ENCODE assay signal across 9 cellular contexts in genomic region chr2:47225061-47225783, GRCh38. TPM values are rescaled to one million over a fixed set of nuclear protein-coding genes. Genes with fewer than 3 reads are reported as not detected.
DNase-seq lines count a peak whose midpoint lies in the region; ATAC-seq and TF ChIP-seq lines count a peak whose summit lies in the region.
"Had no signal": no experiment of that assay in that cellular context is flagged by ENCODE, and none has a peak within 500 bp of the region (broad histone marks: within the 10 kb centered on the region; RNA-seq: fewer than 3 reads in every experiment).

No MANE protein-coding gene starts in this region.

- peaks cover 0 to 30% (median 19%) of the 10 kb centered on the region in 6 donors for H3K4me1 ChIP-seq in spleen

- DNase-seq in DMS 273 treated with DMSO at 0.1 percent for 48 hours (lab: John Stamatoyannopoulos, UW) (peak; percentile 96), NCI-H2227 treated with DMSO at 0.1 percent for 48 hours (lab: John Stamatoyannopoulos, UW) (peak; percentile 66), dermis microvascular lymphatic vessel endothelial cell (ENCODE audit: low read depth in 2 of 2) (peak; percentile 85 to 93), myocyte (ENCODE audit: low read depth) (peak; percentile 100), spleen (no peak), NOMO-1 treated with dmso at 0.1 percent for 144 hours (lab: John Stamatoyannopoulos, UW; ENCODE audit: unreplicated experiment) (no peak)
- DNase-seq in activated CD4-positive, CD25-positive, alpha-beta regulatory T cell treated with anti-CD3 and anti-CD28 coated beads, Interleukin-2, amount 50 U/mL, for 72 hours, result no peak
- DNase-seq: stimulated activated naive B cell treated with anti-CD40 and anti-IgM and Interleukin-4, amounts not matched to agents 10 μg/mL and 1 μg/mL and 100 μg/mL, for 72 hours had no signal

- WGBS in spleen, 5 donors, result 57 to 85% (median 69%) methylated on average over 8 of the region's 8 CpGs

- no peaks in the 10 kb centered on the region for H3K27me3 ChIP-seq in spleen (replicated peaks in 1 of 7)

- intact Hi-C loops in spleen (cut with DNase I; ENCODE audit: low total_unique reads), result no loop called here

- TF ChIP-seq CTCF in spleen (IDR thresholded peaks at IDR 0.05 in 8 of 11, conservative IDR thresholded peaks at IDR 0.05 in 3 of 11), result no peak

- H3K27ac ChIP-seq in spleen, result peak overlapping the region in 1 of 8 donors; percentile 1

- H3K4me3 ChIP-seq in spleen, result no peak overlapping the region

- no peaks in the 10 kb centered on the region for H3K9me3 ChIP-seq in spleen

- no peak for ATAC-seq in GM21515 (IDR thresholded peaks at IDR 0.05; ENCODE audit: unreplicated experiment)

- H3K36me3 ChIP-seq in spleen, result no peaks in the 10 kb centered on the region

- TF ChIP-seq POLR2A in spleen (IDR thresholded peaks at IDR 0.05), result no peak

RNA-seq across cellular contexts. Expression of gene CALM2, which starts 48.9 kb away (rescaled TPM):
- total RNA-seq in dermis microvascular lymphatic vessel endothelial cell (290 and 365 TPM in 2 replicates), myocyte (357 and 483 TPM in 2 replicates), spleen (100 to 1,000 TPM; 439 to 764 (median 629) TPM)
- polyA plus RNA-seq in myocyte (2012), result 583 TPM
- polyA plus RNA-seq in spleen, result 100 to 1,000 TPM; 382 to 876 (median 555) TPM

Comparison
In these comparisons a context has a peak if more than half of its experiments do, and no peak if none do; other contexts are left out.
1. DNase-seq: peak in DMS 273 treated with DMSO at 0.1 percent for 48 hours (single experiment), NCI-H2227 treated with DMSO at 0.1 percent for 48 hours (single experiment), dermis microvascular lymphatic vessel endothelial cell (2 of 2) and myocyte (single experiment); none in spleen (single experiment), activated CD4-positive, CD25-positive, alpha-beta regulatory T cell treated with anti-CD3 and anti-CD28 coated beads, Interleukin-2, amount 50 U/mL, for 72 hours (single experiment) and NOMO-1 treated with dmso at 0.1 percent for 144 hours (single experiment).